Comparison of ENCODE assay signal across 15 cellular contexts in the genomic region with DNA sequence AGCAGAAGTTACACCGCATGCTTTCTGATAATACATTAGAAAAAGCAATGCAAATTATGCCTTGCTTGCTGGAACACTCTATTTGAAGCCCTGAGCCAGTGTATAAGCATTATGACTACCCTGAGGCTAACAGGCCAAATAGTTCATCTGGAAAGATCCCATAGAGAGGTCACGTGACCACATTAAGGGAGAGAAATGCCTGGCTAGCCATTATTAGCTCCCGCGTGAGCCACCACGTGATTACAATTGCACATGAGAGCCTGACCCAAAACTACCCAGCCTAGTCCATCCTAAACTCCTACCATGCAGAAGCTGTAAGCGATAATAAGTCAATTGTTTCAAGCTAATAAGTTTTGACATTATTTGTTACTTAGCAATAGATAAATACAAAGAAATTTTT.
DNase-seq lines count a peak whose midpoint lies in the region; ATAC-seq and TF ChIP-seq lines count a peak whose summit lies in the region.
"Had no signal": no experiment of that assay in that cellular context is flagged by ENCODE, and none has a peak within 500 bp of the region (broad histone marks: within the 10 kb centered on the region; RNA-seq: fewer than 3 reads in every experiment).

No MANE protein-coding gene starts in this region.

- H3K4me3 Mint-ChIP-seq in glutamatergic neuron (ENCODE audit: unreplicated experiment), result no peak overlapping the region
- H3K4me3 Mint-ChIP-seq: B cell; CD4-positive, CD25-positive, alpha-beta regulatory T cell; CD8-positive, alpha-beta memory T cell; HFFc6 had no signal

- WGBS in lower leg skin, 2 donors, result 84 to 92% methylated on average over 6 of the region's 6 CpGs

- H3K27ac ChIP-seq in SJCRH30, result no peak overlapping the region
- H3K27ac ChIP-seq: GM23248 had no signal

- TF ChIP-seq CTCF in glutamatergic neuron (IDR thresholded peaks at IDR 0.05; ENCODE audit: partially characterized antibody, unreplicated experiment) (no peak), lower leg skin (IDR thresholded peaks at IDR 0.05) (no peak)

- no peaks in the 10 kb centered on the region for H3K36me3 Mint-ChIP-seq in glutamatergic neuron (ENCODE audit: unreplicated experiment)
- H3K36me3 Mint-ChIP-seq: CD4-positive, CD25-positive, alpha-beta regulatory T cell; CD8-positive, alpha-beta memory T cell had no signal

- no peak for TF ChIP-seq POLR2A in lower leg skin (IDR thresholded peaks at IDR 0.05)

- H3K27me3 Mint-ChIP-seq in glutamatergic neuron (ENCODE audit: unreplicated experiment), result peaks cover 2% of the 10 kb centered on the region
- H3K27me3 Mint-ChIP-seq: B cell; CD4-positive, CD25-positive, alpha-beta regulatory T cell; CD8-positive, alpha-beta memory T cell had no signal

- DNase-seq in COLO829 (ENCODE audit: low spot score), result peak; percentile 13
- DNase-seq in SK-MEL-5 (ENCODE audit: low read depth, low spot score), result peak; percentile 16
- DNase-seq in glutamatergic neuron, result peak; percentile 32
- peak; percentile 26 for DNase-seq in retina
- no peak for DNase-seq in left colon
- no peak for DNase-seq in lower leg skin (ENCODE audit: low spot score in 2 of 2)
- no peak for DNase-seq in SJCRH30
- DNase-seq: C1 segment of cervical spinal cord; Caco-2; CD4-positive, CD25-positive, alpha-beta regulatory T cell; CD8-positive, alpha-beta memory T cell; GM23248; HCEC 1CT; HFFc6 had no signal

- peaks cover 7% of the 10 kb centered on the region for H3K9me3 Mint-ChIP-seq in glutamatergic neuron (ENCODE audit: unreplicated experiment)

- intact Hi-C loops in left colon (cut with DNase I, micrococcal nuclease) (no loop called here), lower leg skin (cut with DNase I; ENCODE audit: low total_unique reads) (no loop called here)

- H3K27ac Mint-ChIP-seq in glutamatergic neuron (ENCODE audit: unreplicated experiment), result peak overlapping the region; percentile 5
- H3K27ac Mint-ChIP-seq: B cell; CD4-positive, CD25-positive, alpha-beta regulatory T cell; CD8-positive, alpha-beta memory T cell; HFFc6 had no signal

- H3K4me3 ChIP-seq in lower leg skin (ENCODE audit: low read depth, poor library complexity, severe bottlenecking), result no peak overlapping the region
- no peak overlapping the region for H3K4me3 ChIP-seq in SJCRH30
- H3K4me3 ChIP-seq: GM23248 had no signal

- peaks cover 19% of the 10 kb centered on the region for H3K4me1 Mint-ChIP-seq in glutamatergic neuron (ENCODE audit: low read depth, unreplicated experiment)
- H3K4me1 Mint-ChIP-seq: B cell; CD4-positive, CD25-positive, alpha-beta regulatory T cell; CD8-positive, alpha-beta memory T cell had no signal

- no peaks in the 10 kb centered on the region for H3K9me3 ChIP-seq in SJCRH30 (replicated peaks)
- H3K9me3 ChIP-seq: Caco-2 had no signal

- ATAC-seq in left colon, result no peak

- no peaks in the 10 kb centered on the region for H3K27me3 ChIP-seq in SJCRH30

- in situ Hi-C loops in SK-MEL-5 (cut with HindIII; ENCODE audit: low pct_unique_long_range_greater_than_20kb, low sequenced_read_pairs), result no loop called here

- no peaks in the 10 kb centered on the region for H3K36me3 ChIP-seq in SJCRH30

- no peaks in the 10 kb centered on the region for H3K4me1 ChIP-seq in SJCRH30
- H3K4me1 ChIP-seq: Caco-2 had no signal

Comparison
In these comparisons a context has a peak if more than half of its experiments do, and no peak if none do; other contexts are left out.
1. DNase-seq: peak in COLO829 (single experiment), SK-MEL-5 (single experiment), glutamatergic neuron (single experiment) and retina (single experiment); none in left colon (0 of 2), lower leg skin (0 of 2) and SJCRH30 (0 of 2).